In genomic region chr1:193104496-193104905, GRCh38 we compare ENCODE assay signal across 8 cellular contexts. TPM values are rescaled to one million over a fixed set of nuclear protein-coding genes. Genes with fewer than 3 reads are reported as not detected.
A peak's percentile ranks its signal among the peaks of the same experiment; 100 is the strongest.
DNase-seq lines count a peak whose midpoint lies in the region; ATAC-seq and TF ChIP-seq lines count a peak whose summit lies in the region.

No MANE protein-coding gene starts in this region.

- no peak for TF ChIP-seq CTCF in AG04450 (IDR thresholded peaks at IDR 0.05; ENCODE audit: low read depth, low read length)
- no peak for TF ChIP-seq CTCF in GM12865 (IDR thresholded peaks at IDR 0.05; ENCODE audit: insufficient read depth, low read depth, low read length, missing control alignments)
- no peak for TF ChIP-seq CTCF in fibroblast of the aortic adventitia (IDR thresholded peaks at IDR 0.05; ENCODE audit: insufficient read depth, low read length)
- no peak for TF ChIP-seq CTCF in uterus (IDR thresholded peaks at IDR 0.05)

- intact Hi-C loops in uterus (cut with DNase I; ENCODE audit: low total_unique reads) = loop anchor here (10.0 kb wide), 1 partner anchor 50 kb away; the partner anchor contains the start of genes RO60 and UCHL5

- peaks cover 6 to 10% of the 10 kb centered on the region in 2 donors for H3K4me1 ChIP-seq in uterus

- H3K4me1 Mint-ChIP-seq in activated T-cell treated with anti-CD3 and anti-CD28 coated beads, Interleukin-2, amount 50 U/mL, for 4 hours (ENCODE audit: low read depth) = peaks cover 17% of the 10 kb centered on the region
- H3K4me1 Mint-ChIP-seq in naive B cell = peaks cover 19 to 25% (median 20%) of the 10 kb centered on the region in 3 donors

- peak overlapping the region; percentile 92 for H3K4me3 Mint-ChIP-seq in activated T-cell treated with anti-CD3 and anti-CD28 coated beads, Interleukin-2, amount 50 U/mL, for 4 hours
- H3K4me3 Mint-ChIP-seq in naive B cell = peak overlapping the region; percentile 87 to 97 (median 95)

- no peaks in the 10 kb centered on the region for H3K36me3 Mint-ChIP-seq in activated T-cell treated with anti-CD3 and anti-CD28 coated beads, Interleukin-2, amount 50 U/mL, for 4 hours (ENCODE audit: insufficient read depth)
- H3K36me3 Mint-ChIP-seq in naive B cell = peaks cover 0 to 6% of the 10 kb centered on the region in 2 donors

- no peaks in the 10 kb centered on the region for H3K36me3 ChIP-seq in uterus

- CTCF ChIA-PET in AG04450 (lab: Charles Lee) = interaction anchor here (1.4 to 5.1 kb wide), 2 partner anchors 17 to 46 kb away, joined by 5 to 46 read pairs; partner anchors contain the start of genes CDC73, RO60 and UCHL5

- H3K27me3 Mint-ChIP-seq in activated T-cell treated with anti-CD3 and anti-CD28 coated beads, Interleukin-2, amount 50 U/mL, for 4 hours (ENCODE audit: low read depth) = no peaks in the 10 kb centered on the region
- peaks cover 0 to 4% (median 0%) of the 10 kb centered on the region in 3 donors for H3K27me3 Mint-ChIP-seq in naive B cell

- H3K27ac Mint-ChIP-seq in naive B cell = peak overlapping the region in 4 of 6 donors; percentile 44 to 97 (median 70)

- H3K27ac ChIP-seq in AG04450 (ENCODE audit: low read depth, low read length) (peak overlapping the region; percentile 87), uterus (peak overlapping the region; percentile 92 to 97)

- peak; percentile 39 for ATAC-seq in HG02678 (IDR thresholded peaks at IDR 0.05; ENCODE audit: unreplicated experiment)
- peak; percentile 31 to 42 for ATAC-seq in activated T-cell treated with anti-CD3 and anti-CD28 coated beads, Interleukin-2, amount 50 U/mL, for 4 hours
- ATAC-seq in naive B cell (ENCODE audit: low read depth in 2 of 2) = peak; percentile 35 to 41

- DNase-seq in AG04450 (ENCODE audit: low read depth, low spot score) = no peak
- peak; percentile 42 for DNase-seq in GM12865 (ENCODE audit: low read depth)
- DNase-seq in NCI-H1105 (lab: John Stamatoyannopoulos, UW) = peak; percentile 26
- no peak for DNase-seq in activated T-cell treated with anti-CD3 and anti-CD28 coated beads, Interleukin-2, amount 50 U/mL, for 4 hours
- no peak for DNase-seq in fibroblast of the aortic adventitia (ENCODE audit: low read depth)
- DNase-seq in naive B cell = no peak
- peak; percentile 27 to 38 for DNase-seq in uterus

- no peaks in the 10 kb centered on the region for H3K9me3 Mint-ChIP-seq in activated T-cell treated with anti-CD3 and anti-CD28 coated beads, Interleukin-2, amount 50 U/mL, for 4 hours
- H3K9me3 Mint-ChIP-seq in naive B cell = no peaks in the 10 kb centered on the region

- H3K9me3 ChIP-seq in AG04450 (ENCODE audit: control insufficient read depth, insufficient read depth, low read length) (no peaks in the 10 kb centered on the region; the same call in 1 of the 2 replicates), uterus (no peaks in the 10 kb centered on the region)

- no peak for TF ChIP-seq POLR2A in uterus (IDR thresholded peaks at IDR 0.05)

- H3K4me3 ChIP-seq in AG04450 (ENCODE audit: low read depth, low read length) (peak overlapping the region; percentile 79), GM12865 (ENCODE audit: low read depth, low read length) (peak overlapping the region; percentile 89), fibroblast of the aortic adventitia (ENCODE audit: low read depth, low read length) (peak overlapping the region; percentile 83), uterus (peak overlapping the region; percentile 73 to 95)

- H3K27me3 ChIP-seq in AG04450 (ENCODE audit: control insufficient read depth, insufficient read depth, low read length) = no peaks in the 10 kb centered on the region
- H3K27me3 ChIP-seq in uterus = no peaks in the 10 kb centered on the region

- POLR2A ChIA-PET in AG04450 (lab: Yijun Ruan, JAX) = interaction anchor here (1.5 to 2.7 kb wide), 3 partner anchors 12 to 45 kb away, joined by 3 to 41 read pairs (median 5); partner anchors contain the start of genes CDC73, RO60 and UCHL5

RNA-seq across cellular contexts. Expression of gene GLRX2, which starts 0.7 kb away (rescaled TPM):
- polyA plus RNA-seq in AG04450 (2011; rRNA removed) (20.9 and 33.5 TPM in 2 replicates), naive B cell (ENCODE audit: low read depth in 6 of 6) (10 to 100 TPM in 2 of 6 donors, 1 to 10 TPM in 4; 5.7 to 13.3 (median 7.5) TPM)
- 2.0 and 5.6 TPM in 2 replicates for polyA minus RNA-seq in AG04450 (2011; rRNA and poly(A)+ RNA removed)
- 10 to 100 TPM; 21.4 to 29.3 (median 29.3) TPM for total RNA-seq in activated T-cell treated with anti-CD3 and anti-CD28 coated beads, Interleukin-2, amount 50 U/mL, for 4 hours
- total RNA-seq in fibroblast of the aortic adventitia (ENCODE audit: low replicate concordance) (4.3 and 25.7 TPM in 2 replicates), uterus (10 to 100 TPM in 1 of 4 donors, 1 to 10 TPM in 3; 1.0 to 10.8 (median 6.6) TPM)

RNA-seq across cellular contexts. Expression of gene CDC73, which starts 17.3 kb away (rescaled TPM):
- polyA plus RNA-seq in AG04450 (2011; rRNA removed) (40.2 and 56.4 TPM in 2 replicates), naive B cell (ENCODE audit: low read depth in 6 of 6) (10 to 100 TPM; 49.0 to 78.3 (median 62.7) TPM)
- 36.2 and 58.4 TPM in 2 replicates for polyA minus RNA-seq in AG04450 (2011; rRNA and poly(A)+ RNA removed)
- total RNA-seq in activated T-cell treated with anti-CD3 and anti-CD28 coated beads, Interleukin-2, amount 50 U/mL, for 4 hours = 10 to 100 TPM; 50.5 to 61.4 (median 58.0) TPM
- total RNA-seq in fibroblast of the aortic adventitia (ENCODE audit: low replicate concordance) (33.4 and 174 TPM in 2 replicates), uterus (10 to 100 TPM; 14.6 to 64.7 (median 56.0) TPM)

RNA-seq across cellular contexts. Expression of gene RO60, which starts 45.1 kb away (rescaled TPM):
- polyA plus RNA-seq in AG04450 (2011; rRNA removed) (28.1 and 39.4 TPM in 2 replicates), naive B cell (ENCODE audit: low read depth in 6 of 6) (100 to 1,000 TPM in 3 of 6 donors, 10 to 100 TPM in 3; 85.3 to 118 (median 102) TPM)
- polyA minus RNA-seq in AG04450 (2011; rRNA and poly(A)+ RNA removed) = 93.6 and 143 TPM in 2 replicates
- 10 to 100 TPM; 60.8 to 75.0 (median 61.1) TPM for total RNA-seq in activated T-cell treated with anti-CD3 and anti-CD28 coated beads, Interleukin-2, amount 50 U/mL, for 4 hours
- total RNA-seq in fibroblast of the aortic adventitia (ENCODE audit: low replicate concordance) (92.8 and 134 TPM in 2 replicates), uterus (100 to 1,000 TPM in 2 of 4 donors, 10 to 100 TPM in 2; 68.9 to 290 (median 98.1) TPM)

RNA-seq across cellular contexts. Expression of gene UCHL5, which starts 45.3 kb away (rescaled TPM):
- polyA plus RNA-seq in AG04450 (2011; rRNA removed) (18.4 and 28.8 TPM in 2 replicates), naive B cell (ENCODE audit: low read depth in 6 of 6) (10 to 100 TPM; 40.8 to 59.5 (median 45.0) TPM)
- 7.7 and 18.9 TPM in 2 replicates for polyA minus RNA-seq in AG04450 (2011; rRNA and poly(A)+ RNA removed)
- 100 to 1,000 TPM in 1 of 3 donors, 10 to 100 TPM in 2; 87.3 to 108 (median 87.8) TPM for total RNA-seq in activated T-cell treated with anti-CD3 and anti-CD28 coated beads, Interleukin-2, amount 50 U/mL, for 4 hours
- total RNA-seq in fibroblast of the aortic adventitia (ENCODE audit: low replicate concordance) (35.6 TPM in 2 replicates), uterus (10 to 100 TPM in 3 of 4 donors, 1 to 10 TPM in 1; 7.4 to 40.9 (median 23.1) TPM)

Comparison
In these comparisons a context has a peak if more than half of its experiments do, and no peak if none do; other contexts are left out.
1. DNase-seq: peak in GM12865 (single experiment), NCI-H1105 (single experiment) and uterus (2 of 2); none in AG04450 (single experiment), activated T-cell treated with anti-CD3 and anti-CD28 coated beads, Interleukin-2, amount 50 U/mL, for 4 hours (single experiment), fibroblast of the aortic adventitia (single experiment) and naive B cell (single experiment).
2. Peak in every context shown above with its lines, with median percentiles within 50 percentile points of each other: H3K4me3 ChIP-seq and ATAC-seq.